In the genomic region with DNA sequence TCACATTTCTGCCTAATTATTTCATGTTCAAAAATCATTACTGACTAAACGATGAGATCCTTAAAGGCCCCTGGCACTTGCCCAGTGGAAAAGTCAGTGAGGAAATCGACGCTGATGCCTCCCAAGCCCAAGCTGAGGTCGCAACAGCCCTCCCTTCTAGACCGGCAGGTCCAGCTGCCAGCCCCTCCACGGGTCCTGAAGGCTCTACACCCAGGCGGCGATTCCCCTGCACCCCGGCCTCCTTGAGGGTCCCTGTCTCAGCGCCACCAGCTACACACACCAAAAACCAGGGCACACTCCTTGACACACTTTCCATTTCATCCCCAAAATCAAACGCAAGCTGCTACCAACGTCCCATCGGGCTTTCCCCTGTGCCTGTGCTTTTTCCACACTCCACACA, we compare ENCODE assay signal across 18 cellular contexts.
A peak's percentile ranks its signal among the peaks of the same experiment; 100 is the strongest.
DNase-seq lines count a peak whose midpoint lies in the region; TF ChIP-seq lines count a peak whose summit lies in the region.
"Had no signal": no experiment of that assay in that cellular context is flagged by ENCODE, and none has a peak within 500 bp of the region (broad histone marks: within the 10 kb centered on the region; RNA-seq: fewer than 3 reads in every experiment).

No MANE protein-coding gene starts in this region.

- no peaks in the 10 kb centered on the region for H3K79me2 ChIP-seq in osteoblast (ENCODE audit: insufficient read depth, low read length)

- H3K36me3 ChIP-seq in osteoblast (ENCODE audit: insufficient read depth, low read length): no peaks in the 10 kb centered on the region
- no peaks in the 10 kb centered on the region for H3K36me3 ChIP-seq in CD4-positive, alpha-beta memory T cell (ENCODE audit: insufficient read depth, low read length)
- H3K36me3 ChIP-seq: BLaER1 had no signal

- H3K27me3 ChIP-seq in osteoblast (ENCODE audit: insufficient read depth, low read length): no peaks in the 10 kb centered on the region
- H3K27me3 ChIP-seq in CD4-positive, alpha-beta memory T cell (ENCODE audit: insufficient read depth, low read length): no peaks in the 10 kb centered on the region
- H3K27me3 ChIP-seq: BLaER1 had no signal

- peak overlapping the region; percentile 85; the same call in 1 of the 2 replicates for H3K27ac ChIP-seq in VCaP
- no peak overlapping the region for H3K27ac ChIP-seq in osteoblast (ENCODE audit: low read depth, low read length)
- no peak overlapping the region for H3K27ac ChIP-seq in CD4-positive, alpha-beta memory T cell (ENCODE audit: low read depth, low read length)
- H3K27ac ChIP-seq: 22Rv1, BLaER1, C4-2B, GM23248 had no signal

- H3K27ac Mint-ChIP-seq in CD4-positive, alpha-beta memory T cell: peak overlapping the region in 1 of 7 donors; percentile 57
- H3K27ac Mint-ChIP-seq: B cell; CD4-positive, CD25-positive, alpha-beta regulatory T cell; CD8-positive, alpha-beta memory T cell; H9 had no signal

- no peaks in the 10 kb centered on the region for H3K9me3 ChIP-seq in osteoblast (ENCODE audit: low read depth, low read length)
- H3K9me3 ChIP-seq in CD4-positive, alpha-beta memory T cell (ENCODE audit: control insufficient read depth in 1 of 2, low read length in 2 of 2): no peaks in the 10 kb centered on the region
- H3K9me3 ChIP-seq: BLaER1 had no signal

- H3K27me3 Mint-ChIP-seq in CD4-positive, alpha-beta memory T cell: peaks cover 2 to 12% of the 10 kb centered on the region in 2 donors

- H3K4me1 ChIP-seq in osteoblast (ENCODE audit: insufficient read depth, low read length): no peaks in the 10 kb centered on the region
- H3K4me1 ChIP-seq in CD4-positive, alpha-beta memory T cell (ENCODE audit: insufficient read depth, low read length): no peaks in the 10 kb centered on the region
- H3K4me1 ChIP-seq: BLaER1 had no signal

- no peak overlapping the region for H3K4me3 Mint-ChIP-seq in CD4-positive, alpha-beta memory T cell
- H3K4me3 Mint-ChIP-seq: B cell; CD4-positive, CD25-positive, alpha-beta regulatory T cell; CD8-positive, alpha-beta memory T cell; H9 had no signal

- no peaks in the 10 kb centered on the region for H3K4me1 Mint-ChIP-seq in CD4-positive, alpha-beta memory T cell
- H3K4me1 Mint-ChIP-seq: B cell; CD4-positive, CD25-positive, alpha-beta regulatory T cell; CD8-positive, alpha-beta memory T cell had no signal

- DNase-seq in islet precursor cell (peak; percentile 29), osteoblast (ENCODE audit: insufficient read length, low spot score, missing footprints) (peak; percentile 10), DMS153 (lab: John Stamatoyannopoulos, UW) (no peak), DMS79 (lab: John Stamatoyannopoulos, UW) (no peak)
- no peak for DNase-seq in CD4-positive, alpha-beta memory T cell
- DNase-seq: CD4-positive, CD25-positive, alpha-beta regulatory T cell; CD8-positive, alpha-beta memory T cell; DMS 273 treated with DMSO at 0.1 percent for 48 hours; EL; GDM1; GM23248; H9 had no signal

- no peak for TF ChIP-seq CTCF in VCaP (conservative IDR thresholded peaks at IDR 0.05)
- TF ChIP-seq CTCF in osteoblast (IDR thresholded peaks at IDR 0.05; ENCODE audit: extremely low read depth, low read depth, low read length): no peak

- H3K4me3 ChIP-seq in osteoblast (ENCODE audit: insufficient read depth, low read length): no peak overlapping the region
- no peak overlapping the region for H3K4me3 ChIP-seq in CD4-positive, alpha-beta memory T cell (ENCODE audit: low read length in 2 of 2)
- H3K4me3 ChIP-seq: BLaER1, GM12878, GM23248 had no signal

- no peaks in the 10 kb centered on the region for H4K20me1 ChIP-seq in osteoblast (ENCODE audit: insufficient read depth, low read length)
- H4K20me1 ChIP-seq: BLaER1 had no signal

- H2AFZ ChIP-seq in osteoblast (ENCODE audit: low read length): no peak overlapping the region
- H2AFZ ChIP-seq: GM23248 had no signal

- intact Hi-C loops in CD4-positive, alpha-beta memory T cell (cut with micrococcal nuclease): no loop called here

- H3K4me2 ChIP-seq in osteoblast (ENCODE audit: insufficient read depth, low read length): no peak overlapping the region
- H3K4me2 ChIP-seq: BLaER1 had no signal

- POLR2A ChIA-PET in CD4-positive, alpha-beta memory T cell (lab: Charles Lee; ENCODE audit: partially characterized antibody): no interaction called here

- CTCF ChIA-PET in CD4-positive, alpha-beta memory T cell (lab: Charles Lee; ENCODE audit: partially characterized antibody): no interaction called here

- no peaks in the 10 kb centered on the region for H3K9me3 Mint-ChIP-seq in CD4-positive, alpha-beta memory T cell
- H3K9me3 Mint-ChIP-seq: CD4-positive, CD25-positive, alpha-beta regulatory T cell; H9 had no signal

- H3K36me3 Mint-ChIP-seq in CD4-positive, alpha-beta memory T cell: no peaks in the 10 kb centered on the region
- H3K36me3 Mint-ChIP-seq: CD4-positive, CD25-positive, alpha-beta regulatory T cell; CD8-positive, alpha-beta memory T cell had no signal

Comparison
In these comparisons a context has a peak if more than half of its experiments do, and no peak if none do; other contexts are left out.
1. DNase-seq: peak in islet precursor cell (single experiment) and osteoblast (single experiment); none in DMS153 (single experiment), DMS79 (single experiment) and CD4-positive, alpha-beta memory T cell (0 of 5).